ENCODE assay signal across 1 cellular context in genomic region chr2:96265349-96265839, GRCh38.
A peak's percentile ranks its signal among the peaks of the same experiment; 100 is the strongest.
TF ChIP-seq lines count a peak whose summit lies in the region.

No MANE protein-coding gene starts in this region.

TF ChIP-seq in K562, 482 proteins besides CTCF, POLR2A, EP300 and RAD21 (continues in another document):
- TF ChIP-seq ZNF124 (CRISPR knock-in tag; IDR thresholded peaks at IDR 0.05) (no peak), KDM2B (CRISPR knock-in tag; IDR thresholded peaks at IDR 0.05) (no peak), NFATC3 (IDR thresholded peaks at IDR 0.05) (no peak), ARID1B (IDR thresholded peaks at IDR 0.05) (no peak), ZBTB17 (CRISPR knock-in tag; IDR thresholded peaks at IDR 0.05) (no peak), ZNF354B (CRISPR knock-in tag; IDR thresholded peaks at IDR 0.05) (no peak), ERF (CRISPR knock-in tag; IDR thresholded peaks at IDR 0.05) (no peak), ZBTB7A (IDR thresholded peaks at IDR 0.05; ENCODE audit: borderline replicate concordance, control insufficient read depth, low read depth, low read length) (peak; percentile 45; the same call in 1 of the 2 replicates), HMG20B (CRISPR knock-in tag; IDR thresholded peaks at IDR 0.05) (no peak), MLLT1 (IDR thresholded peaks at IDR 0.05) (0 out of 4 replicates have a peak, but pooled peaks of 1 of the 2 experiments have one; percentile 24), BRD4 (IDR thresholded peaks at IDR 0.05) (no peak), ZNF140 (CRISPR knock-in tag; IDR thresholded peaks at IDR 0.05) (no peak), NR2F6 (CRISPR knock-in tag; IDR thresholded peaks at IDR 0.05) (no peak), SIN3B (IDR thresholded peaks at IDR 0.05; ENCODE audit: low read depth) (0 out of 2 replicates have a peak, but pooled peaks have one; percentile 26), SMAD1 (IDR thresholded peaks at IDR 0.05; ENCODE audit: low read depth, low read length, partially characterized antibody) (peak; percentile 10), ZBTB5 (IDR thresholded peaks at IDR 0.05) (no peak), ELK3 (CRISPR knock-in tag; IDR thresholded peaks at IDR 0.05) (no peak), TCF7 (IDR thresholded peaks at IDR 0.05; ENCODE audit: borderline replicate concordance) (no peak), ZKSCAN1 (IDR thresholded peaks at IDR 0.05; ENCODE audit: low read depth, low read length) (no peak), ZBTB40 (IDR thresholded peaks at IDR 0.05) (no peak), ZBTB40 (CRISPR knock-in tag; IDR thresholded peaks at IDR 0.05) (no peak), ZC3H4 (CRISPR knock-in tag; IDR thresholded peaks at IDR 0.05; ENCODE audit: borderline replicate concordance) (no peak), ZBTB43 (CRISPR knock-in tag; IDR thresholded peaks at IDR 0.05) (no peak), STAG1 (CRISPR knock-in tag; IDR thresholded peaks at IDR 0.05; ENCODE audit: borderline replicate concordance) (no peak), USF1 (CRISPR knock-in tag; IDR thresholded peaks at IDR 0.05) (no peak), ZBTB8A (IDR thresholded peaks at IDR 0.05; ENCODE audit: partially characterized antibody) (no peak), CBX8 (IDR thresholded peaks at IDR 0.05; ENCODE audit: borderline replicate concordance, extremely low read depth, low read depth, low read length, poor library complexity, severe bottlenecking) (no peak), TAF9B (IDR thresholded peaks at IDR 0.05; ENCODE audit: partially characterized antibody) (no peak), RNF2 (IDR thresholded peaks at IDR 0.05) (no peak), ZNF780A (CRISPR knock-in tag; IDR thresholded peaks at IDR 0.05) (no peak), PHB (CRISPR knock-in tag; IDR thresholded peaks at IDR 0.05) (0 out of 2 replicates have a peak, but pooled peaks have one; percentile 57), CREB3 (tag; conservative IDR thresholded peaks at IDR 0.05; ENCODE audit: low read depth) (no peak), BCOR (IDR thresholded peaks at IDR 0.05) (no peak), TAF7 (tag; IDR thresholded peaks at IDR 0.05) (peak; percentile 31; the same call in 1 of the 2 replicates), NR0B1 (IDR thresholded peaks at IDR 0.05; ENCODE audit: partially characterized antibody) (no peak), CGGBP1 (CRISPR knock-in tag; IDR thresholded peaks at IDR 0.05) (no peak), RBBP5 (IDR thresholded peaks at IDR 0.05; ENCODE audit: borderline replicate concordance, insufficient read depth, low read length, poor library complexity, severe bottlenecking) (peak; percentile 73), TOE1 (IDR thresholded peaks at IDR 0.05; ENCODE audit: borderline replicate concordance) (0 out of 2 replicates have a peak, but pooled peaks have one; percentile 69), TOE1 (CRISPR knock-in tag; IDR thresholded peaks at IDR 0.05; ENCODE audit: borderline replicate concordance, low read depth) (no peak), MTA1 (IDR thresholded peaks at IDR 0.05; ENCODE audit: borderline replicate concordance) (no peak), NCOA4 (IDR thresholded peaks at IDR 0.05; ENCODE audit: partially characterized antibody) (no peak), ZNF77 (CRISPR knock-in tag; IDR thresholded peaks at IDR 0.05) (no peak), UBTF (IDR thresholded peaks at IDR 0.05; ENCODE audit: borderline replicate concordance in 1 of 2, low read depth in 2 of 2, low read length in 2 of 2) (peak in 1 of 2 experiments; percentile 68; a peak in 1 of 4 replicates), BHLHE40 (IDR thresholded peaks at IDR 0.05; ENCODE audit: low read length) (no peak), HDAC1 (IDR thresholded peaks at IDR 0.05) (peak in 1 of 2 experiments; percentile 32; a peak in 1 of 4 replicates)
